Comparison of ENCODE assay signal across 2 cellular contexts in the genomic region with DNA sequence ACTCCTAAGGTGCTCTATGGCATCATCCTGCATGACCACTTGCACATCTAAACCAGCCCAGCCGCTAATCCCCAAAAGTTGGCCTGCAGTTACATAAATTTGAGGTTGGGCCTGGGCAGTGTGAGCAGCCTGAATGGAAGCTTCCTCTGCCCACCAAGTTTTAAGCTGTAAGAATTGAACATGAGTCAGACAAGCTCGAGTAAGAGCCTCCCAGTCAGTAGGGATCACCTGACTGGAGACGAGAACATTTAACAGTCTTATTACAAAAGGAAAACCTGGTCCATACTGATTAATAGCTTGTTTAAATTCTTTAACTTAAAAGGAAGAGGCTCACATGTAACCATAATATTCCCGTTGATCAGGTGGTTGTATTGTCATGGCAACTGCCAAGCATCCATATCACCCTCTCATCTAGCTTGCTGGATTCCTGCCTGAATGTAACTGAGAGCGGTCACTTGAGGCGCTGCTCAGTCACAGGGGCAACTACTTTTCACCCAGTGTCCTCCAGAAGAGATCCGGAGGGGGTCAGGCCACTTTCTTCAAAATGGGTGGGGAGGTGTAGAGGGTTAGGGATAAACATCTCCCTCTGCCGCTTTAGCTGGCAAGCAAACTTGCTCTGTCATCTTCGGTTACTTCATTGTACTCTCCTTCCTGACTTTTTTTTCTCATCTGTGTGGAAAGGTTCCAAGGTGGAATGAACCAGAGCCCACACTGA.
TF ChIP-seq lines count a peak whose summit lies in the region.

No MANE protein-coding gene starts in this region.

TF ChIP-seq in endothelial cell of umbilical vein, 7 proteins besides CTCF, POLR2A, EP300 and RAD21 (continued from another document):
- TF ChIP-seq GATA2 (IDR thresholded peaks at IDR 0.05; ENCODE audit: insufficient read depth, insufficient read length, low read depth, low read length), result peak; percentile 41

TF ChIP-seq in GM12891, 5 proteins besides CTCF, POLR2A, EP300 and RAD21 (continued from another document):
- TF ChIP-seq POLR2AphosphoS5 (IDR thresholded peaks at IDR 0.05; ENCODE audit: low read depth, low read length), result no peak
